ENCODE assay signal across 18 cellular contexts in genomic region chr1:9295884-9296283, GRCh38. TPM values are rescaled to one million over a fixed set of nuclear protein-coding genes. Genes with fewer than 3 reads are reported as not detected.
DNase-seq lines count a peak whose midpoint lies in the region; ATAC-seq and TF ChIP-seq lines count a peak whose summit lies in the region.
"Had no signal": no experiment of that assay in that cellular context is flagged by ENCODE, and none has a peak within 500 bp of the region (broad histone marks: within the 10 kb centered on the region; RNA-seq: fewer than 3 reads in every experiment).

No MANE protein-coding gene starts in this region.

- H4K20me1 ChIP-seq in BLaER1 (peaks cover 57% of the 10 kb centered on the region), OCI-LY1 (ENCODE audit: insufficient read depth, low read length) (no peaks in the 10 kb centered on the region)

- H2AK5ac ChIP-seq in trophoblast cell (ENCODE audit: low read length) = no peak overlapping the region

- no peak overlapping the region for H3K14ac ChIP-seq in trophoblast cell (ENCODE audit: low read length)

- H4K12ac ChIP-seq in trophoblast cell (ENCODE audit: low read depth, low read length) = no peak overlapping the region

- no peak overlapping the region for H4K91ac ChIP-seq in trophoblast cell (ENCODE audit: low read depth, low read length)

- no peak overlapping the region for H3K9ac ChIP-seq in BLaER1
- no peak overlapping the region for H3K9ac ChIP-seq in OCI-LY1 (ENCODE audit: low read length)
- no peak overlapping the region for H3K9ac ChIP-seq in trophoblast cell (ENCODE audit: low read length)

- no peaks in the 10 kb centered on the region for H3F3A ChIP-seq in OCI-LY1 (ENCODE audit: insufficient read depth, low read length)

- DNase-seq in esophagus muscularis mucosa (ENCODE audit: extremely low spot score) (no peak), trophoblast cell (no peak), cerebellum (ENCODE audit: low spot score) (no peak)
- no peak for DNase-seq in effector CD4-positive, alpha-beta T cell
- DNase-seq in stimulated activated CD4-positive, alpha-beta T cell treated with anti-CD3 and anti-CD28 coated beads, Interleukin-15, amount 100 ng/mL, for 24 hours = no peak
- DNase-seq: activated CD4-positive, alpha-beta T cell treated with anti-CD3 and anti-CD28 coated beads, Interleukin-2, amount 50 U/mL, for 1 hour; activated naive CD8-positive, alpha-beta T cell treated with anti-CD3 and anti-CD28 coated beads for 36 hours; activated T-cell treated with anti-CD3 and anti-CD28 coated beads for 4 hours; Calu3; NCI-H345; SHP77; spleen; T1000; uterus had no signal

- H3K27me3 ChIP-seq in BLaER1 (no peaks in the 10 kb centered on the region), OCI-LY1 (ENCODE audit: insufficient read depth, low read length) (no peaks in the 10 kb centered on the region), esophagus muscularis mucosa (no peaks in the 10 kb centered on the region), trophoblast cell (ENCODE audit: insufficient read depth, low read length) (no peaks in the 10 kb centered on the region)
- H3K27me3 ChIP-seq: uterus had no signal

- H2BK12ac ChIP-seq in trophoblast cell (ENCODE audit: low read length) = no peak overlapping the region

- H3K4me2 ChIP-seq in BLaER1 (peak overlapping the region; percentile 87; the same call in 1 of the 2 replicates), OCI-LY1 (ENCODE audit: low read length) (peak overlapping the region; percentile 88; the same call in 1 of the 2 replicates), trophoblast cell (ENCODE audit: low read length) (peak overlapping the region; percentile 84)

- H3K79me2 ChIP-seq in OCI-LY1 (ENCODE audit: insufficient read depth, low read length) = peaks cover 35% of the 10 kb centered on the region
- peaks cover 55% of the 10 kb centered on the region for H3K79me2 ChIP-seq in trophoblast cell (ENCODE audit: control insufficient read depth, insufficient read depth, low read length, poor library complexity)

- H2AFZ ChIP-seq in OCI-LY1 (ENCODE audit: low read length) (no peak overlapping the region), trophoblast cell (ENCODE audit: insufficient read depth, low read length, poor library complexity) (no peak overlapping the region)

- WGBS in esophagus muscularis mucosa = 76% methylated on average over 9 of the region's 9 CpGs
- no CpG with 5 or more reads among the region's 9 CpGs for WGBS in trophoblast cell (ENCODE audit: extremely low coverage, insufficient coverage, insufficient read length)

- no peak for ATAC-seq in GM19023 (IDR thresholded peaks at IDR 0.05; ENCODE audit: unreplicated experiment)
- ATAC-seq: stimulated activated effector memory CD8-positive, alpha-beta T cell treated with anti-CD3 and anti-CD28 coated beads, Interleukin-12 subunit alpha, Interleukin-12 subunit beta, amount 100 ng/mL, for 72 hours had no signal

- no peak for TF ChIP-seq CTCF in OCI-LY1 (IDR thresholded peaks at IDR 0.05; ENCODE audit: low read length)
- no peak for TF ChIP-seq CTCF in esophagus muscularis mucosa (IDR thresholded peaks at IDR 0.05)

- H3K9me2 ChIP-seq in OCI-LY1 (ENCODE audit: low read depth, low read length) = no peaks in the 10 kb centered on the region

- H3K18ac ChIP-seq in trophoblast cell (ENCODE audit: low read length) = no peak overlapping the region

- H2BK120ac ChIP-seq in trophoblast cell (ENCODE audit: insufficient read depth, low read length, poor library complexity) = no peak overlapping the region

- H3K4me3 ChIP-seq in BLaER1 (no peak overlapping the region), OCI-LY1 (ENCODE audit: low read depth, low read length, poor library complexity, severe bottlenecking) (no peak overlapping the region), esophagus muscularis mucosa (peak overlapping the region; percentile 76 to 98 (median 96)), trophoblast cell (ENCODE audit: low read depth, low read length) (no peak overlapping the region)
- H3K4me3 ChIP-seq: spleen had no signal

- H4K8ac ChIP-seq in trophoblast cell (ENCODE audit: low read depth, low read length) = no peak overlapping the region

- H3K36me3 ChIP-seq in BLaER1 (peaks cover 19% of the 10 kb centered on the region; the same call in 1 of the 2 replicates), OCI-LY1 (ENCODE audit: insufficient read depth, low read length) (peaks cover 10% of the 10 kb centered on the region; the same call in 1 of the 2 replicates), esophagus muscularis mucosa (peaks cover 0 to 5% (median 2%) of the 10 kb centered on the region in 4 donors), trophoblast cell (ENCODE audit: control insufficient read depth in 1 of 2, insufficient read depth in 2 of 2, low read length in 2 of 2) (peaks cover 17 to 30% of the 10 kb centered on the region in 2 experiments)
- H3K36me3 ChIP-seq: spleen, uterus had no signal

- no peak for TF ChIP-seq EP300 in esophagus muscularis mucosa (IDR thresholded peaks at IDR 0.05)

- no peak overlapping the region for H3K23ac ChIP-seq in trophoblast cell (ENCODE audit: low read length)

- no peak for TF ChIP-seq POLR2A in esophagus muscularis mucosa (IDR thresholded peaks at IDR 0.05; ENCODE audit: low read depth)

- peak overlapping the region; percentile 95 for H3K4ac ChIP-seq in trophoblast cell (ENCODE audit: low read depth, low read length)

- H3K79me1 ChIP-seq in trophoblast cell (ENCODE audit: low read length) = peaks cover 29% of the 10 kb centered on the region

- H3K27ac ChIP-seq in BLaER1 (no peak overlapping the region), OCI-LY1 (ENCODE audit: low read depth, low read length, poor library complexity, severe bottlenecking) (no peak overlapping the region), esophagus muscularis mucosa (replicated peaks in 1 of 4) (peak overlapping the region; percentile 93 to 99 (median 98)), trophoblast cell (ENCODE audit: low read depth, low read length) (no peak overlapping the region)
- H3K27ac ChIP-seq: spleen had no signal

- H3K9me3 ChIP-seq in BLaER1 = no peaks in the 10 kb centered on the region
- no peaks in the 10 kb centered on the region for H3K9me3 ChIP-seq in OCI-LY1 (ENCODE audit: low read length)
- no peaks in the 10 kb centered on the region for H3K9me3 ChIP-seq in esophagus muscularis mucosa
- no peaks in the 10 kb centered on the region for H3K9me3 ChIP-seq in trophoblast cell (ENCODE audit: insufficient read depth, low read depth, low read length)
- H3K9me3 ChIP-seq: spleen, uterus had no signal

- H3K4me1 ChIP-seq in BLaER1 (peaks cover 46% of the 10 kb centered on the region), OCI-LY1 (ENCODE audit: insufficient read depth, low read length, severe bottlenecking) (peaks cover 32% of the 10 kb centered on the region), esophagus muscularis mucosa (peaks cover 40 to 83% (median 81%) of the 10 kb centered on the region in 4 donors), trophoblast cell (ENCODE audit: control insufficient read depth in 1 of 2, insufficient read depth in 2 of 2, low read length in 2 of 2) (peaks cover 22 to 51% of the 10 kb centered on the region in 2 experiments)

- intact Hi-C loops in esophagus muscularis mucosa (cut with DNase I) = loop anchor here (2.0 kb wide), 1 partner anchor 81 kb away; no protein-coding TSS in a partner anchor

- no peak overlapping the region for H2BK5ac ChIP-seq in trophoblast cell (ENCODE audit: low read depth, low read length, poor library complexity)

RNA-seq across cellular contexts. Expression of gene SPSB1, which starts 3.2 kb away (rescaled TPM):
- total RNA-seq in esophagus muscularis mucosa (100 to 1,000 TPM in 2 of 4 donors, 10 to 100 TPM in 2; 61.0 to 104 (median 97.4) TPM), cerebellum (1.6 TPM)
- polyA plus RNA-seq in trophoblast cell (2013) = 85.2 and 90.2 TPM in 2 replicates

Comparison
In these comparisons a context has a peak if more than half of its experiments do, and no peak if none do; other contexts are left out.
1. H3K27ac ChIP-seq: peak in esophagus muscularis mucosa (4 of 4); none in BLaER1 (single experiment), OCI-LY1 (single experiment) and trophoblast cell (single experiment).
2. H3K4me3 ChIP-seq: peak in esophagus muscularis mucosa (4 of 4); none in BLaER1 (single experiment), OCI-LY1 (single experiment) and trophoblast cell (single experiment).
3. RNA of gene SPSB1, which starts 3.2 kb away (total RNA-seq): 61.0 to 104 TPM in esophagus muscularis mucosa; 1.6 TPM in cerebellum (single experiment); every median in the first group is over 10 times any median in the second.
4. Peak in every context shown above with its lines, with median percentiles within 50 percentile points of each other: H3K4me2 ChIP-seq.